ENCODE assay signal across 2 cellular contexts in the genomic region with DNA sequence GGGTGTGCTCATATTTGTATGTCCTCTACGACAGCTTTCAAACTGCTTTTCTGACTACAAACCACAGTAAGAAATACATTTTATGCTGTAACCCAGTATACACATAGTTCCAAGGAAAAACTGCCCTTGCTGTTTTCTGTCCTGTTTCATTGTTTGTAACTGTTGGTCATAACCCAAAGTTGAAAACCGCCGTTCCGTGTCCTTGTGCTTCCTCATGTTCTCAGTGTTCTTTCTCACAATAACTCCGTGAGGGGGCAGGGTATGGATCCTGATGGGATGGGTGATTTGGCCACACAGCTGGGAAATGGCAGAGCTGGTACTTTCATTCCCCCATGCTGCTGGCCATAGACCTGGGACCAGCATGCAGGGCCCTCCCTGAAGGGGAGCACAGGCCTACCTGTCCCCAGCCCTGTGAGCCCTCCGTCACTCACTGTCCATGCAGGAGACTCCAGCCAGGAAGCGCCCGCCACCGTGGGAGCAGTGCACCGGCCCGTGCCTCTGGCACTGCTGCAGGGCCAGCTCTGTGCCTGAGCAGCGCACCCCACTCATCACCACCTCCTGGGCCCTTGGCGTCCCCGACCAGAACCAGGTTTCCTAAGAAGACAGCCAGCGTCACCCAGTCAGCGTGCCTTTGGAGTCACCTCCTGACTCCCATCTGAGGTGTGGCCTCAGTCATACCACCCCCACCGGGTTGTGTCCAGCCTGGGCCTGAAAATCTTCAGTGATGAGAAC.
TF ChIP-seq lines count a peak whose summit lies in the region.

No MANE protein-coding gene starts in this region.

TF ChIP-seq in K562, 482 proteins besides CTCF, POLR2A, EP300 and RAD21:
- TF ChIP-seq PBX2 (CRISPR knock-in tag; IDR thresholded peaks at IDR 0.05; ENCODE audit: low read depth) (no peak), PBX2 (tag; conservative IDR thresholded peaks at IDR 0.05; ENCODE audit: low read depth) (no peak), POLR2G (IDR thresholded peaks at IDR 0.05; ENCODE audit: low read depth, low read length) (0 out of 2 replicates have a peak, but pooled peaks have one; percentile 16)
TF ChIP-seq in K562: peak in this region for 1.

TF ChIP-seq in HepG2, 621 proteins besides CTCF, POLR2A, EP300 and RAD21:
- TF ChIP-seq, protein P1, sequence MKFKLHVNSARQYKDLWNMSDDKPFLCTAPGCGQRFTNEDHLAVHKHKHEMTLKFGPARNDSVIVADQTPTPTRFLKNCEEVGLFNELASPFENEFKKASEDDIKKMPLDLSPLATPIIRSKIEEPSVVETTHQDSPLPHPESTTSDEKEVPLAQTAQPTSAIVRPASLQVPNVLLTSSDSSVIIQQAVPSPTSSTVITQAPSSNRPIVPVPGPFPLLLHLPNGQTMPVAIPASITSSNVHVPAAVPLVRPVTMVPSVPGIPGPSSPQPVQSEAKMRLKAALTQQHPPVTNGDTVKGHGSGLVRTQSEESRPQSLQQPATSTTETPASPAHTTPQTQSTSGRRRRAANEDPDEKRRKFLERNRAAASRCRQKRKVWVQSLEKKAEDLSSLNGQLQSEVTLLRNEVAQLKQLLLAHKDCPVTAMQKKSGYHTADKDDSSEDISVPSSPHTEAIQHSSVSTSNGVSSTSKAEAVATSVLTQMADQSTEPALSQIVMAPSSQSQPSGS (CRISPR knock-in tag; IDR thresholded peaks at IDR 0.05) = no peak
- TF ChIP-seq AGO2 (optimal IDR thresholded peaks at IDR 0.05; ENCODE audit: low read depth, low read length) = peak; percentile 55
